22 cellular contexts compared by ENCODE assay signal in genomic region chr11:9226514-9226913, GRCh38.
"Had no signal": no experiment of that assay in that cellular context is flagged by ENCODE, and none has a peak within 500 bp of the region (broad histone marks: within the 10 kb centered on the region; RNA-seq: fewer than 3 reads in every experiment).

No MANE protein-coding gene starts in this region.

- H3K27ac ChIP-seq: breast epithelium, esophagus muscularis mucosa, gastrocnemius medialis, right lobe of liver, skin epidermis had no signal

- H3K27ac Mint-ChIP-seq: activated naive CD8-positive, alpha-beta T cell treated with anti-CD3 and anti-CD28 coated beads, Interleukin-2, amount 10 ng/mL, durations not matched to agents 7 days and 5 days; activated T-helper 2 cell treated with anti-CD3 and anti-CD28 coated beads, Interferon-gamma antibody, Interleukin-2, Interleukin-4, amounts not matched to agents 10 μg/mL and 5 μg/mL and 100 μg/mL, durations not matched to agents 14 hours and 24 hours and 36 hours; effector memory CD8-positive, alpha-beta T cell; memory B cell had no signal

- FAIRE-seq: colon had no signal

- H3K27me3 Mint-ChIP-seq: activated naive CD8-positive, alpha-beta T cell treated with anti-CD3 and anti-CD28 coated beads, Interleukin-2, amount 10 ng/mL, durations not matched to agents 7 days and 5 days; central memory CD8-positive, alpha-beta T cell; effector memory CD8-positive, alpha-beta T cell; memory B cell had no signal

- H3K4me1 ChIP-seq: breast epithelium had no signal

- H3K4me3 Mint-ChIP-seq: activated naive CD8-positive, alpha-beta T cell treated with anti-CD3 and anti-CD28 coated beads, Interleukin-2, amount 10 ng/mL, durations not matched to agents 7 days and 5 days; activated T-cell treated with anti-CD3 and anti-CD28 coated beads, Interleukin-2, amount 50 U/mL, for 4 hours; central memory CD8-positive, alpha-beta T cell; effector memory CD8-positive, alpha-beta T cell; memory B cell had no signal

- DNase-seq: activated CD8-positive, alpha-beta memory T cell treated with anti-CD3 and anti-CD28 coated beads for 24 hours; activated CD8-positive, alpha-beta memory T cell treated with anti-CD3 and anti-CD28 coated beads, Interleukin-2, amount 50 U/mL, for 4 hours; activated naive CD4-positive, alpha-beta T cell; activated naive CD8-positive, alpha-beta T cell treated with anti-CD3 and anti-CD28 coated beads, Interleukin-2, amount 10 ng/mL, durations not matched to agents 7 days and 5 days; activated T-cell treated with anti-CD3 and anti-CD28 coated beads, Interleukin-2, amount 50 U/mL, for 4 hours; amniotic stem cell; effector memory CD8-positive, alpha-beta T cell; gastrocnemius medialis; islet precursor cell; left cardiac atrium; occipital lobe; right lobe of liver; stimulated activated CD4-positive, alpha-beta T cell treated with anti-CD3 and anti-CD28 coated beads, Interleukin-4, amount 100 ng/mL, for 1 hour; stimulated activated naive CD4-positive, alpha-beta T cell; T-helper 1 cell had no signal

- H3K9me3 Mint-ChIP-seq: activated naive CD8-positive, alpha-beta T cell treated with anti-CD3 and anti-CD28 coated beads, Interleukin-2, amount 10 ng/mL, durations not matched to agents 7 days and 5 days; activated T-cell treated with anti-CD3 and anti-CD28 coated beads, Interleukin-2, amount 50 U/mL, for 4 hours; activated T-helper 2 cell treated with anti-CD3 and anti-CD28 coated beads, Interferon-gamma antibody, Interleukin-2, Interleukin-4, amounts not matched to agents 10 μg/mL and 5 μg/mL and 100 μg/mL, durations not matched to agents 14 hours and 24 hours and 36 hours; central memory CD8-positive, alpha-beta T cell; effector memory CD8-positive, alpha-beta T cell; memory B cell had no signal

- H3K36me3 ChIP-seq: breast epithelium, esophagus muscularis mucosa, gastrocnemius medialis, right lobe of liver had no signal

- H3K9me3 ChIP-seq: breast epithelium, esophagus muscularis mucosa, gastrocnemius medialis, right lobe of liver had no signal

- H3K27me3 ChIP-seq: breast epithelium, esophagus muscularis mucosa, gastrocnemius medialis, right lobe of liver had no signal

- H3K4me3 ChIP-seq: breast epithelium, esophagus muscularis mucosa, gastrocnemius medialis, right lobe of liver, skin epidermis had no signal

- ATAC-seq: activated T-cell treated with anti-CD3 and anti-CD28 coated beads, Interleukin-2, amount 50 U/mL, for 4 hours; effector memory CD8-positive, alpha-beta T cell; gastrocnemius medialis; left cardiac atrium; right lobe of liver had no signal
